ENCODE assay signal across 14 cellular contexts in genomic region chr3:62833538-62833937, GRCh38. TPM values are rescaled to one million over a fixed set of nuclear protein-coding genes. Genes with fewer than 3 reads are reported as not detected.
DNase-seq lines count a peak whose midpoint lies in the region; ATAC-seq and TF ChIP-seq lines count a peak whose summit lies in the region.
"Had no signal": no experiment of that assay in that cellular context is flagged by ENCODE, and none has a peak within 500 bp of the region (broad histone marks: within the 10 kb centered on the region; RNA-seq: fewer than 3 reads in every experiment).

No MANE protein-coding gene starts in this region.

- no peaks in the 10 kb centered on the region for H3K9me2 ChIP-seq in SU-DHL-6 (replicated peaks; ENCODE audit: insufficient read depth, low read length)

- H3K4me2 ChIP-seq in SU-DHL-6 (ENCODE audit: low read depth, low read length, poor library complexity, severe bottlenecking), result no peak overlapping the region

- DNase-seq in COLO829 (ENCODE audit: low spot score) (peak; percentile 44), H7 (peak; percentile 40), iris pigment epithelial cell (ENCODE audit: low read depth) (peak; percentile 19), middle frontal gyrus (ENCODE audit: extremely low spot score, low spot score) (no peak), lower leg skin (ENCODE audit: low spot score in 2 of 2) (no peak)
- no peak for DNase-seq in activated effector memory CD4-positive, alpha-beta T cell treated with Interleukin-2 at 50 U/mL for 16 hours
- DNase-seq: activated CD4-positive, alpha-beta T cell treated with anti-CD3 and anti-CD28 coated beads for 4 hours; esophagus squamous epithelium; stimulated activated CD4-positive, alpha-beta T cell treated with anti-CD3 and anti-CD28 coated beads, Interleukin-4, amount 100 ng/mL, for 24 hours; upper lobe of right lung had no signal

- intact Hi-C loops in lower leg skin (cut with DNase I; ENCODE audit: low total_unique reads), result no loop called here

- no peaks in the 10 kb centered on the region for H4K20me1 ChIP-seq in SU-DHL-6 (ENCODE audit: low read depth, low read length)

- no peak overlapping the region for H3K4me3 ChIP-seq in H7 (ENCODE audit: insufficient read depth, low read depth, low read length)
- no peak overlapping the region for H3K4me3 ChIP-seq in SU-DHL-6 (ENCODE audit: insufficient read depth, low read length, poor library complexity, severe bottlenecking)
- no peak overlapping the region for H3K4me3 ChIP-seq in lower leg skin (ENCODE audit: low read depth, poor library complexity, severe bottlenecking)
- H3K4me3 ChIP-seq: esophagus squamous epithelium, upper lobe of right lung had no signal

- H3F3A ChIP-seq in SU-DHL-6 (ENCODE audit: insufficient read depth), result no peaks in the 10 kb centered on the region

- TF ChIP-seq POLR2A in lower leg skin (IDR thresholded peaks at IDR 0.05), result no peak

- no peak overlapping the region for H3K9ac ChIP-seq in SU-DHL-6 (ENCODE audit: low read length)

- ATAC-seq in GM21515 (IDR thresholded peaks at IDR 0.05; ENCODE audit: unreplicated experiment), result no peak
- ATAC-seq: upper lobe of right lung had no signal

- H3K36me3 ChIP-seq in H7 (replicated peaks; ENCODE audit: control insufficient read depth, insufficient read depth, low read length) (no peaks in the 10 kb centered on the region), SU-DHL-6 (ENCODE audit: low read length) (no peaks in the 10 kb centered on the region)
- H3K36me3 ChIP-seq: esophagus squamous epithelium, upper lobe of right lung had no signal

- H3K9me3 ChIP-seq in SU-DHL-6 (ENCODE audit: insufficient read depth, low read length), result no peaks in the 10 kb centered on the region
- H3K9me3 ChIP-seq: esophagus squamous epithelium, upper lobe of right lung had no signal

- TF ChIP-seq CTCF in SU-DHL-6 (IDR thresholded peaks at IDR 0.05; ENCODE audit: insufficient read depth, low read length, poor library complexity, severe bottlenecking), result peak; percentile 66
- TF ChIP-seq CTCF in lower leg skin (IDR thresholded peaks at IDR 0.05), result no peak

- H3K27me3 ChIP-seq in H7 (ENCODE audit: control insufficient read depth, insufficient read depth, low read length), result no peaks in the 10 kb centered on the region
- H3K27me3 ChIP-seq in SU-DHL-6 (ENCODE audit: low read length), result no peaks in the 10 kb centered on the region
- H3K27me3 ChIP-seq: esophagus squamous epithelium, upper lobe of right lung had no signal

- no peaks in the 10 kb centered on the region for H3K79me2 ChIP-seq in SU-DHL-6 (ENCODE audit: insufficient read depth, low read length)

- H2AFZ ChIP-seq in SU-DHL-6 (ENCODE audit: low read depth, low read length, severe bottlenecking), result no peak overlapping the region

- H3K27ac ChIP-seq in SU-DHL-6 (ENCODE audit: low read depth, low read length), result no peak overlapping the region
- H3K27ac ChIP-seq: esophagus squamous epithelium, HL-60, upper lobe of right lung had no signal

RNA-seq across cellular contexts. Expression of gene CADPS, which starts 41.7 kb away (rescaled TPM):
- 5.2 and 7.1 TPM in 2 replicates for total RNA-seq in H7 (2014; rRNA removed; shearing (Covaris generic))
- 1 to 10 TPM in 2 of 4 donors, not detected in 2; 2.2 to 6.9 TPM for total RNA-seq in lower leg skin
- total RNA-seq: NCI-H460 had no signal

Comparison
In these comparisons a context has a peak if more than half of its experiments do, and no peak if none do; other contexts are left out.
1. DNase-seq: peak in COLO829 (single experiment), H7 (single experiment) and iris pigment epithelial cell (single experiment); none in middle frontal gyrus (single experiment), lower leg skin (0 of 2) and activated effector memory CD4-positive, alpha-beta T cell treated with Interleukin-2 at 50 U/mL for 16 hours (single experiment).